In the genomic region with DNA sequence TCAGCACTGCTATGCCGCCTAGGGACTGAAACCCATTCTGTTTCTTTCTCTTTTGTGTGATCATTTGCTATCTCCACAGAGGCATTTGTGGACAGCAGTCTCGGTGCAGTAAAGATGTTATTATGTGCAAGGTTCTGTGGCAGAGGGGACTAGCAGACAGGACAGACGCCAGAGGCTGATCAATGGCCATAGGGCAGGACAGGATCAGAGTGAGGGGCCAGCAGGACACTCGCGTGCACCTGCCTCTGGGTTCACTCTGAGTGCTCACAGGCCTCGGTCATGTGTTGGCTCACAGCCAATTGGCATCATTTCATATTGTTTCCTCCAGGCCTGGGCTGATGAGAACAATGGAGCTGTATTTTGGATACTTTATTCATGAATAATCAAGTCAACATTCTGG, we compare ENCODE assay signal across 1 cellular context.
TF ChIP-seq lines count a peak whose summit lies in the region.

No MANE protein-coding gene starts in this region.

TF ChIP-seq in SK-N-SH, 30 proteins besides CTCF, POLR2A, EP300 and RAD21 (continued from another document):
- TF ChIP-seq REST (IDR thresholded peaks at IDR 0.05; ENCODE audit: low read depth, low read length) (0 out of 2 replicates have a peak, but pooled peaks have one; percentile 14), JUND (IDR thresholded peaks at IDR 0.05) (no peak), RFX5 (IDR thresholded peaks at IDR 0.05; ENCODE audit: low read length) (no peak), POLR2AphosphoS5 (IDR thresholded peaks at IDR 0.05; ENCODE audit: low read depth, low read length) (no peak), TCF12 (IDR thresholded peaks at IDR 0.05) (peak; percentile 55; the same call in 1 of the 2 replicates), FOXM1 (IDR thresholded peaks at IDR 0.05; ENCODE audit: low read depth) (no peak), GATA2 (CRISPR knock-in tag; IDR thresholded peaks at IDR 0.05) (peak; percentile 64; the same call in 1 of the 2 replicates), TEAD4 (IDR thresholded peaks at IDR 0.05; ENCODE audit: borderline replicate concordance, insufficient read depth) (no peak)
